Comparison of ENCODE assay signal across 14 cellular contexts in the genomic region with DNA sequence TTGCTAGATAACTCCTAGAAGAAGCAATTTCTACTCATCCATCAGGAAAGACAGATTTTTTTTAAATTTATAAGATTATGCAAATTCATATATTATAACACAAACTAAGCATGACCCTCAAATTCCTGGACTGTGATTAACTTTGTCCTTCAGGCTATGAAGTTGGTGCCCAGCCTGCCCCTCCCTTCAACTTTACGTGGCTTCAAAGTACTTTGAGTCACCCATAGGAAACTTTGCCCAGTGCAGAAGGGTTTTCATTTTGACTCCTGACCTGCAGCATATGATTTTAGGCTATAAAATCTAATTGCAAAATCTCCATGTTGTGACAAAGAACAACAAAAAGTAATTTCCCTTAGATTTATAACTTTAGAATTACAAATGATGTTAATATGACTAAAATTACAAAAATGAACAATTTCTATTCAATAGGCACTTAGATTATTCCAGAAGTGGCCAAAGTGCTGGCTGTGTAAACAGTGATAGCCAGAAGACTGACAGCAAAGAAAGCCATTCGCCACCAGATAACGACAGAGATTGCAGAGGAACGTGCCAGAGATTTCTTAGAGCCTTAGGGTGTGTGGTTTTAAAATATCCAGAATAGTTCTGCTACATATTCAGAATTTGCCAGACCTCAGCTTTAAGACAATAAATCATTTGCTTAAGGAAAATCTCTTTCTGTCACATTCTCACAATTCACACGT.
DNase-seq lines count a peak whose midpoint lies in the region; ATAC-seq, FAIRE-seq and TF ChIP-seq lines count a peak whose summit lies in the region.
"Had no signal": no experiment of that assay in that cellular context is flagged by ENCODE, and none has a peak within 500 bp of the region (broad histone marks: within the 10 kb centered on the region; RNA-seq: fewer than 3 reads in every experiment).

No MANE protein-coding gene starts in this region.

- no peak overlapping the region for H3K4me3 ChIP-seq in AG10803 (ENCODE audit: low read length)
- H3K4me3 ChIP-seq in choroid plexus epithelial cell (ENCODE audit: low read depth, low read length): no peak overlapping the region
- H3K4me3 ChIP-seq in lower lobe of right lung: no peak overlapping the region
- H3K4me3 ChIP-seq: BLaER1, Peyer's patch had no signal

- CTCF ChIA-PET in HEK293T (lab: Yijun Ruan, JAX): no interaction called here

- no peaks in the 10 kb centered on the region for H3K4me1 ChIP-seq in lower lobe of right lung
- H3K4me1 ChIP-seq: BLaER1 had no signal

- POLR2A ChIA-PET in HEK293T (lab: Yijun Ruan, JAX): no interaction called here

- intact Hi-C loops in lower lobe of right lung (cut with DNase I): no loop called here

- peak overlapping the region; percentile 36 for H3K27ac ChIP-seq in lower lobe of right lung
- H3K27ac ChIP-seq: BLaER1 had no signal

- FAIRE-seq in GM19239 (lab: Jason Lieb, UNC): no peak
- FAIRE-seq: H1 had no signal

- DNase-seq in AG10803 (ENCODE audit: low read depth) (peak; percentile 96), M059J (ENCODE audit: low read depth) (peak; percentile 96), choroid plexus epithelial cell (ENCODE audit: low read depth) (peak; percentile 20), lower lobe of right lung (no peak), HEK293T (ENCODE audit: extremely low spot score) (no peak), DMS153 (lab: John Stamatoyannopoulos, UW) (no peak), GM19239 (ENCODE audit: insufficient read length, low spot score) (no peak)
- DNase-seq: activated naive CD8-positive, alpha-beta T cell treated with anti-CD3 and anti-CD28 coated beads for 36 hours; effector CD4-positive, alpha-beta T cell; NCI-H2171 treated with DMSO at 0.1 percent for 48 hours had no signal

- H3K9me3 ChIP-seq in lower lobe of right lung: no peaks in the 10 kb centered on the region
- H3K9me3 ChIP-seq: BLaER1, Peyer's patch had no signal

- peak; percentile 78 to 92 for ATAC-seq in lower lobe of right lung
- ATAC-seq in HG03025 (IDR thresholded peaks at IDR 0.05; ENCODE audit: low FRiP score, unreplicated experiment): no peak

- H3K27me3 ChIP-seq in lower lobe of right lung (ENCODE audit: low read depth): no peaks in the 10 kb centered on the region
- H3K27me3 ChIP-seq: BLaER1, Peyer's patch had no signal

- TF ChIP-seq CTCF in AG10803 (conservative IDR thresholded peaks at IDR 0.05; ENCODE audit: low read length): no peak
- no peak for TF ChIP-seq CTCF in choroid plexus epithelial cell (conservative IDR thresholded peaks at IDR 0.05; ENCODE audit: low read depth, low read length)
- TF ChIP-seq CTCF in lower lobe of right lung (IDR thresholded peaks at IDR 0.05): no peak

- H3K36me3 ChIP-seq in lower lobe of right lung: no peaks in the 10 kb centered on the region
- H3K36me3 ChIP-seq: BLaER1, Peyer's patch had no signal

TF ChIP-seq in HEK293T, 16 proteins besides CTCF, POLR2A, EP300 and RAD21:
- TF ChIP-seq, protein P1, sequence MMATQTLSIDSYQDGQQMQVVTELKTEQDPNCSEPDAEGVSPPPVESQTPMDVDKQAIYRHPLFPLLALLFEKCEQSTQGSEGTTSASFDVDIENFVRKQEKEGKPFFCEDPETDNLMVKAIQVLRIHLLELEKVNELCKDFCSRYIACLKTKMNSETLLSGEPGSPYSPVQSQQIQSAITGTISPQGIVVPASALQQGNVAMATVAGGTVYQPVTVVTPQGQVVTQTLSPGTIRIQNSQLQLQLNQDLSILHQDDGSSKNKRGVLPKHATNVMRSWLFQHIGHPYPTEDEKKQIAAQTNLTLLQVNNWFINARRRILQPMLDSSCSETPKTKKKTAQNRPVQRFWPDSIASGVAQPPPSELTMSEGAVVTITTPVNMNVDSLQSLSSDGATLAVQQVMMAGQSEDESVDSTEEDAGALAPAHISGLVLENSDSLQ (IDR thresholded peaks at IDR 0.05): no peak
- no peak for TF ChIP-seq SP1 (IDR thresholded peaks at IDR 0.05)
- TF ChIP-seq FOXA1 (IDR thresholded peaks at IDR 0.05): no peak
- TF ChIP-seq FOXM1 (IDR thresholded peaks at IDR 0.05; ENCODE audit: borderline replicate concordance): no peak
- no peak for TF ChIP-seq LEF1 (IDR thresholded peaks at IDR 0.05; ENCODE audit: borderline replicate concordance)
- TF ChIP-seq NFRKB (IDR thresholded peaks at IDR 0.05): no peak
- TF ChIP-seq BHLHE40 (IDR thresholded peaks at IDR 0.05; ENCODE audit: borderline replicate concordance): no peak
- no peak for TF ChIP-seq ARNT (IDR thresholded peaks at IDR 0.05)
- TF ChIP-seq L3MBTL2 (conservative IDR thresholded peaks at IDR 0.05): no peak
- no peak for TF ChIP-seq CTBP1 (IDR thresholded peaks at IDR 0.05; ENCODE audit: borderline replicate concordance)

Comparison
In these comparisons a context has a peak if more than half of its experiments do, and no peak if none do; other contexts are left out.
1. DNase-seq: peak in AG10803 (single experiment), M059J (single experiment) and choroid plexus epithelial cell (single experiment); none in lower lobe of right lung (single experiment), HEK293T (single experiment), DMS153 (single experiment) and GM19239 (single experiment).